ENCODE assay signal across 30 cellular contexts in the genomic region with DNA sequence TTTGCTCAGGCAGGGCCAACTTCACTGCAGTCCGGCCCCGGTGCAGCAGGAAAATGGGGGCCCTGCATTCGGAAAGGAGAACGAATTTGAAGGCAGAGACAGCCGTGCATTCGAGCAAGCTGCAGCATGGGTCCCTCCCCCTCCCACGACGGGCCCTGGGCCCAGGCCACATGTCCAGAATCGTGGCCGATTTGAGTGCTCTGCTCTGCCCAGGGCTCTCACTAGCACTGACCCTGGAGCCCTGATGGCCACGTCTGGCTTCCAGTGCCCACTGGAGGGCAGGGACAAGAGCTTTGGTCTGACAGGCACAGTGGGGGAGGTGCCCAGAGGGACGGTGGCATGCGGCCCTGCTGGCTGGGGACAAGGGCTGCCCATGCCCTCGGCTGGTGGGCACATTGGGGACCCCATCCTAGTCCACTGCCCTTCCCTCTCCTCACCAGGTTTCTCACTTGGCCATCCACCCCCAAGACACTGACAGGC. TPM values are rescaled to one million over a fixed set of nuclear protein-coding genes. Genes with fewer than 3 reads are reported as not detected.
"Had no signal": no experiment of that assay in that cellular context is flagged by ENCODE, and none has a peak within 500 bp of the region (broad histone marks: within the 10 kb centered on the region; RNA-seq: fewer than 3 reads in every experiment).

No MANE protein-coding gene starts in this region.

- DNase-seq: activated CD4-positive, alpha-beta memory T cell treated with anti-CD3 and anti-CD28 coated beads, Interleukin-2, amount 10 ng/mL, durations not matched to agents 7 days and 5 days; activated CD4-positive, alpha-beta T cell treated with anti-CD3 and anti-CD28 coated beads for 1 hour; activated CD4-positive, alpha-beta T cell treated with anti-CD3 and anti-CD28 coated beads, Interleukin-2, amount 10 ng/mL, durations not matched to agents 7 days and 5 days; activated CD8-positive, alpha-beta memory T cell treated with anti-CD3 and anti-CD28 coated beads, Interleukin-2, amount 50 U/mL, for 48 hours; activated gamma-delta T cell; activated naive CD4-positive, alpha-beta T cell treated with anti-CD3 and anti-CD28 coated beads, Interleukin-2, amount 10 ng/mL, durations not matched to agents 7 days and 5 days; activated T-cell treated with anti-CD3 and anti-CD28 coated beads, Interleukin-2, amount 50 U/mL, for 24 hours; amniotic stem cell; brain microvascular endothelial cell; caudate nucleus; esophagus squamous epithelium; foreskin melanocyte; mammary epithelial cell; naive B cell; occipital lobe; sigmoid colon; small intestine; stimulated activated CD4-positive, alpha-beta T cell treated with anti-CD3 and anti-CD28 coated beads, Interleukin-1b, Interleukin-23, amount 100 ng/mL, for 48 hours; stimulated activated CD4-positive, alpha-beta T cell treated with anti-CD3 and anti-CD28 coated beads, Interleukin-4, amount 100 ng/mL, for 4 hours; stimulated activated CD8-positive, alpha-beta memory T cell treated with anti-CD3 and anti-CD28 coated beads, Interleukin-4, amount 100 ng/mL, for 48 hours; stimulated activated naive CD8-positive, alpha-beta T cell treated with anti-CD3 and anti-CD28 coated beads, Interleukin-15, amount 100 ng/mL, for 72 hours; substantia nigra; T-helper 2 cell; thyroid gland; upper lobe of right lung had no signal

- ATAC-seq: left ventricle myocardium superior, upper lobe of right lung had no signal

- H3K36me3 ChIP-seq: brain microvascular endothelial cell, esophagus squamous epithelium, sigmoid colon, thyroid gland, upper lobe of right lung had no signal

- H3K4me3 ChIP-seq: esophagus squamous epithelium, sigmoid colon, thyroid gland, upper lobe of right lung had no signal

- H3K27me3 Mint-ChIP-seq: activated CD4-positive, alpha-beta T cell treated with anti-CD3 and anti-CD28 coated beads, Interleukin-2, amount 10 ng/mL, durations not matched to agents 7 days and 5 days; stimulated activated memory B cell treated with anti-CD40 and anti-IgM and Interleukin-4, amounts not matched to agents 10 μg/mL and 1 μg/mL and 100 μg/mL, for 72 hours; stimulated activated naive CD8-positive, alpha-beta T cell treated with anti-CD3 and anti-CD28 coated beads, Interleukin-15, amount 100 ng/mL, for 72 hours had no signal

- H3K27me3 ChIP-seq: sigmoid colon, thyroid gland had no signal

- H3K9me3 ChIP-seq: esophagus squamous epithelium, sigmoid colon, thyroid gland, upper lobe of right lung had no signal

- H3K27ac Mint-ChIP-seq: activated CD4-positive, alpha-beta memory T cell treated with anti-CD3 and anti-CD28 coated beads, Interleukin-2, amount 10 ng/mL, durations not matched to agents 7 days and 5 days; activated CD4-positive, alpha-beta T cell treated with anti-CD3 and anti-CD28 coated beads, Interleukin-2, amount 10 ng/mL, durations not matched to agents 7 days and 5 days; activated naive CD4-positive, alpha-beta T cell treated with anti-CD3 and anti-CD28 coated beads, Interleukin-2, amount 10 ng/mL, durations not matched to agents 7 days and 5 days; activated T-cell treated with anti-CD3 and anti-CD28 coated beads, Interleukin-2, amount 50 U/mL, for 24 hours; naive B cell; stimulated activated memory B cell treated with anti-CD40 and anti-IgM and Interleukin-4, amounts not matched to agents 10 μg/mL and 1 μg/mL and 100 μg/mL, for 72 hours; stimulated activated naive CD8-positive, alpha-beta T cell treated with anti-CD3 and anti-CD28 coated beads, Interleukin-15, amount 100 ng/mL, for 72 hours had no signal

- H3K27ac ChIP-seq: brain microvascular endothelial cell, epithelial cell of prostate, esophagus squamous epithelium, sigmoid colon, thyroid gland, upper lobe of right lung had no signal

- H3K4me1 ChIP-seq: upper lobe of right lung had no signal

- H3K36me3 Mint-ChIP-seq: activated naive CD4-positive, alpha-beta T cell treated with anti-CD3 and anti-CD28 coated beads, Interleukin-2, amount 10 ng/mL, durations not matched to agents 7 days and 5 days; naive B cell; stimulated activated memory B cell treated with anti-CD40 and anti-IgM and Interleukin-4, amounts not matched to agents 10 μg/mL and 1 μg/mL and 100 μg/mL, for 72 hours had no signal

- H3K4me3 Mint-ChIP-seq: activated CD4-positive, alpha-beta memory T cell treated with anti-CD3 and anti-CD28 coated beads, Interleukin-2, amount 10 ng/mL, durations not matched to agents 7 days and 5 days; activated CD4-positive, alpha-beta T cell treated with anti-CD3 and anti-CD28 coated beads, Interleukin-2, amount 10 ng/mL, durations not matched to agents 7 days and 5 days; activated naive CD4-positive, alpha-beta T cell treated with anti-CD3 and anti-CD28 coated beads, Interleukin-2, amount 10 ng/mL, durations not matched to agents 7 days and 5 days; activated T-cell treated with anti-CD3 and anti-CD28 coated beads, Interleukin-2, amount 50 U/mL, for 24 hours; naive B cell; neural crest cell; stimulated activated memory B cell treated with anti-CD40 and anti-IgM and Interleukin-4, amounts not matched to agents 10 μg/mL and 1 μg/mL and 100 μg/mL, for 72 hours; stimulated activated naive CD8-positive, alpha-beta T cell treated with anti-CD3 and anti-CD28 coated beads, Interleukin-15, amount 100 ng/mL, for 72 hours had no signal

- H3K4me1 Mint-ChIP-seq: activated CD4-positive, alpha-beta memory T cell treated with anti-CD3 and anti-CD28 coated beads, Interleukin-2, amount 10 ng/mL, durations not matched to agents 7 days and 5 days; activated CD4-positive, alpha-beta T cell treated with anti-CD3 and anti-CD28 coated beads, Interleukin-2, amount 10 ng/mL, durations not matched to agents 7 days and 5 days; activated naive CD4-positive, alpha-beta T cell treated with anti-CD3 and anti-CD28 coated beads, Interleukin-2, amount 10 ng/mL, durations not matched to agents 7 days and 5 days; neural crest cell; stimulated activated naive CD8-positive, alpha-beta T cell treated with anti-CD3 and anti-CD28 coated beads, Interleukin-15, amount 100 ng/mL, for 72 hours had no signal

- H3K9me3 Mint-ChIP-seq: activated CD4-positive, alpha-beta memory T cell treated with anti-CD3 and anti-CD28 coated beads, Interleukin-2, amount 10 ng/mL, durations not matched to agents 7 days and 5 days; activated CD4-positive, alpha-beta T cell treated with anti-CD3 and anti-CD28 coated beads, Interleukin-2, amount 10 ng/mL, durations not matched to agents 7 days and 5 days; activated naive CD4-positive, alpha-beta T cell treated with anti-CD3 and anti-CD28 coated beads, Interleukin-2, amount 10 ng/mL, durations not matched to agents 7 days and 5 days; activated T-cell treated with anti-CD3 and anti-CD28 coated beads, Interleukin-2, amount 50 U/mL, for 24 hours; naive B cell; neural crest cell; stimulated activated memory B cell treated with anti-CD40 and anti-IgM and Interleukin-4, amounts not matched to agents 10 μg/mL and 1 μg/mL and 100 μg/mL, for 72 hours; stimulated activated naive CD8-positive, alpha-beta T cell treated with anti-CD3 and anti-CD28 coated beads, Interleukin-15, amount 100 ng/mL, for 72 hours had no signal

RNA-seq across cellular contexts. Expression of a gene that starts 14.4 kb away (rescaled TPM):
- total RNA-seq: activated CD4-positive, alpha-beta memory T cell treated with anti-CD3 and anti-CD28 coated beads, Interleukin-2, amount 10 ng/mL, durations not matched to agents 7 days and 5 days; activated CD4-positive, alpha-beta T cell treated with anti-CD3 and anti-CD28 coated beads, Interleukin-2, amount 10 ng/mL, durations not matched to agents 7 days and 5 days had no signal

RNA-seq across cellular contexts. Expression of a gene that starts 23.9 kb away (rescaled TPM):
- total RNA-seq: astrocyte, left ventricle myocardium superior had no signal
- polyA plus RNA-seq: mammary epithelial cell had no signal

RNA-seq across cellular contexts. Expression of a gene that starts 34.7 kb away (rescaled TPM):
- total RNA-seq: activated CD4-positive, alpha-beta memory T cell treated with anti-CD3 and anti-CD28 coated beads, Interleukin-2, amount 10 ng/mL, durations not matched to agents 7 days and 5 days; activated CD4-positive, alpha-beta T cell treated with anti-CD3 and anti-CD28 coated beads, Interleukin-2, amount 10 ng/mL, durations not matched to agents 7 days and 5 days; left ventricle myocardium superior; upper lobe of right lung had no signal
